In genomic region chr16:87895641-87896141, GRCh38 we compare ENCODE assay signal across 1 cellular context.
TF ChIP-seq lines count a peak whose summit lies in the region.

No MANE protein-coding gene starts in this region.

TF ChIP-seq in WTC11, 78 proteins besides CTCF, POLR2A, EP300 and RAD21 (continued from another document):
- TF ChIP-seq USF2 (CRISPR knock-in tag; IDR thresholded peaks at IDR 0.05) (no peak), TEAD4 (CRISPR knock-in tag; IDR thresholded peaks at IDR 0.05) (no peak)
